In the genomic region with DNA sequence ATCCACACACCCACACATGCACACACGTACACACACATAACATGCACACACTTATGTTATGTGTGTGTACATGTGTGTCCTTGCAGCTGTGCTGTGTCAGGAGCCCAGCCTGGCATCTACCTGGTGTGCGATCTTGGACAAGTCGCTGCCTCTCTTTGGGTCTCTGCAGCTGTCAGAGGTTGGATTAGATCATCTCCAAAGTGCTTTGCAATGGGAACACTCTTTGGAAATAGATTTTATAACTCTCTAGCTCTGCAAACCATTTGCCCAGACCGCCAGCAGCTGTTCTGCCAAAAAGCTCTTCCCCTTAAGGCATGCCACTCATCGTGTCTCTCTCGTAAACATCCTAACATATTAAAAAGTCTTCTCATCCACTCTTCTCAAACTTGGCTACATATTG, we compare ENCODE assay signal across 20 cellular contexts. TPM values are rescaled to one million over a fixed set of nuclear protein-coding genes. Genes with fewer than 3 reads are reported as not detected.
"Had no signal": no experiment of that assay in that cellular context is flagged by ENCODE, and none has a peak within 500 bp of the region (broad histone marks: within the 10 kb centered on the region; RNA-seq: fewer than 3 reads in every experiment).

No MANE protein-coding gene starts in this region.

- H3K4me1 ChIP-seq: upper lobe of right lung had no signal

- H3K27ac Mint-ChIP-seq: activated CD8-positive, alpha-beta T cell treated with anti-CD3 and anti-CD28 coated beads for 36 hours; activated naive CD8-positive, alpha-beta T cell treated with anti-CD3 and anti-CD28 coated beads for 36 hours; dendritic cell treated with granulocyte-macrophage colony-stimulating factor and Interleukin-4, amounts not matched to agents 40 ng/mL and 50 ng/mL, for 4 days; natural killer cell treated with Interleukin-12 subunit alpha and Interleukin-12 subunit beta and Interleukin-15 and Interleukin-18, amount 100 ng/mL, for 72 hours; stimulated activated naive CD8-positive, alpha-beta T cell treated with anti-CD3 and anti-CD28 coated beads, Interleukin-15, Interleukin-2, amounts not matched to agents 100 ng/mL and 50 ng/mL, for 24 hours; T-helper 1 cell treated with Interleukin-12 subunit alpha and Interleukin-12 subunit beta and Interleukin-4 antibody, amounts not matched to agents 30 μg/mL and 1 μg/mL, for 36 hours had no signal

- DNase-seq: activated CD4-positive, alpha-beta T cell treated with anti-CD3 and anti-CD28 coated beads for 4 hours; activated CD8-positive, alpha-beta T cell treated with anti-CD3 and anti-CD28 coated beads for 36 hours; activated gamma-delta T cell; activated naive CD8-positive, alpha-beta T cell treated with anti-CD3 and anti-CD28 coated beads for 36 hours; activated T-cell treated with anti-CD3 and anti-CD28 coated beads, Interleukin-2, amount 50 U/mL, for 4 hours; amygdala; body of pancreas; cerebellar nuclear complex; erythroblast; hypothalamus; kidney glomerular epithelial cell; left ventricle myocardium superior; mesenchymal stem cell; nucleus accumbens; upper lobe of right lung had no signal

- H3K9me3 ChIP-seq: body of pancreas, right atrium auricular region, upper lobe of right lung had no signal

- ATAC-seq: activated CD8-positive, alpha-beta T cell treated with anti-CD3 and anti-CD28 coated beads for 36 hours; activated T-cell treated with anti-CD3 and anti-CD28 coated beads, Interleukin-2, amount 50 U/mL, for 4 hours; body of pancreas; natural killer cell treated with Interleukin-12 subunit alpha and Interleukin-12 subunit beta and Interleukin-15 and Interleukin-18, amount 100 ng/mL, for 72 hours had no signal

- H3K9me3 Mint-ChIP-seq: activated CD8-positive, alpha-beta T cell treated with anti-CD3 and anti-CD28 coated beads for 36 hours; activated naive CD8-positive, alpha-beta T cell treated with anti-CD3 and anti-CD28 coated beads for 36 hours; activated T-cell treated with anti-CD3 and anti-CD28 coated beads, Interleukin-2, amount 50 U/mL, for 4 hours; dendritic cell treated with granulocyte-macrophage colony-stimulating factor and Interleukin-4, amounts not matched to agents 40 ng/mL and 50 ng/mL, for 4 days; natural killer cell treated with Interleukin-12 subunit alpha and Interleukin-12 subunit beta and Interleukin-15 and Interleukin-18, amount 100 ng/mL, for 72 hours; stimulated activated naive CD8-positive, alpha-beta T cell treated with anti-CD3 and anti-CD28 coated beads, Interleukin-15, Interleukin-2, amounts not matched to agents 100 ng/mL and 50 ng/mL, for 24 hours; T-helper 1 cell treated with Interleukin-12 subunit alpha and Interleukin-12 subunit beta and Interleukin-4 antibody, amounts not matched to agents 30 μg/mL and 1 μg/mL, for 36 hours had no signal

- H3K36me3 Mint-ChIP-seq: activated naive CD8-positive, alpha-beta T cell treated with anti-CD3 and anti-CD28 coated beads for 36 hours; natural killer cell treated with Interleukin-12 subunit alpha and Interleukin-12 subunit beta and Interleukin-15 and Interleukin-18, amount 100 ng/mL, for 72 hours had no signal

- H3K4me3 ChIP-seq: body of pancreas, right atrium auricular region, upper lobe of right lung had no signal

- H3K27me3 ChIP-seq: right atrium auricular region had no signal

- H3K4me3 Mint-ChIP-seq: activated CD8-positive, alpha-beta T cell treated with anti-CD3 and anti-CD28 coated beads for 36 hours; activated naive CD8-positive, alpha-beta T cell treated with anti-CD3 and anti-CD28 coated beads for 36 hours; activated T-cell treated with anti-CD3 and anti-CD28 coated beads, Interleukin-2, amount 50 U/mL, for 4 hours; dendritic cell treated with granulocyte-macrophage colony-stimulating factor and Interleukin-4, amounts not matched to agents 40 ng/mL and 50 ng/mL, for 4 days; natural killer cell treated with Interleukin-12 subunit alpha and Interleukin-12 subunit beta and Interleukin-15 and Interleukin-18, amount 100 ng/mL, for 72 hours; stimulated activated naive CD8-positive, alpha-beta T cell treated with anti-CD3 and anti-CD28 coated beads, Interleukin-15, Interleukin-2, amounts not matched to agents 100 ng/mL and 50 ng/mL, for 24 hours; T-helper 1 cell treated with Interleukin-12 subunit alpha and Interleukin-12 subunit beta and Interleukin-4 antibody, amounts not matched to agents 30 μg/mL and 1 μg/mL, for 36 hours had no signal

- H3K27ac ChIP-seq: body of pancreas, right atrium auricular region, upper lobe of right lung had no signal

- H3K36me3 ChIP-seq: right atrium auricular region, upper lobe of right lung had no signal

RNA-seq across cellular contexts. Expression of a gene that starts 4.7 kb away (rescaled TPM):
- total RNA-seq: activated CD8-positive, alpha-beta T cell treated with anti-CD3 and anti-CD28 coated beads for 36 hours; activated T-cell treated with anti-CD3 and anti-CD28 coated beads, Interleukin-2, amount 50 U/mL, for 4 hours; natural killer cell treated with Interleukin-12 subunit alpha and Interleukin-12 subunit beta and Interleukin-15 and Interleukin-18, amount 100 ng/mL, for 72 hours had no signal
